Comparison of ENCODE assay signal across 2 cellular contexts in genomic region chr10:71396714-71397339, GRCh38.
TF ChIP-seq lines count a peak whose summit lies in the region.

Gene CDH23, plus strand, starts transcription at chr10:71396920. Its CDS starts 42,912 bp downstream, at chr10:71439832.

TF ChIP-seq in liver, 16 proteins besides CTCF, POLR2A, EP300 and RAD21:
- TF ChIP-seq JUND (IDR thresholded peaks at IDR 0.05) (no peak), TAF1 (conservative IDR thresholded peaks at IDR 0.05) (no peak), NR2F2 (IDR thresholded peaks at IDR 0.05) (no peak), ZBTB33 (IDR thresholded peaks at IDR 0.05) (no peak), RXRA (IDR thresholded peaks at IDR 0.05) (no peak), GABPA (IDR thresholded peaks at IDR 0.05 in 1 of 2, conservative IDR thresholded peaks at IDR 0.05 in 1 of 2) (no peak), HNF4G (IDR thresholded peaks at IDR 0.05) (no peak), EGR1 (IDR thresholded peaks at IDR 0.05; ENCODE audit: low read depth in 2 of 2) (no peak)
- TF ChIP-seq, protein P1, sequence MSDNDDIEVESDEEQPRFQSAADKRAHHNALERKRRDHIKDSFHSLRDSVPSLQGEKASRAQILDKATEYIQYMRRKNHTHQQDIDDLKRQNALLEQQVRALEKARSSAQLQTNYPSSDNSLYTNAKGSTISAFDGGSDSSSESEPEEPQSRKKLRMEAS (IDR thresholded peaks at IDR 0.05): no peak
TF ChIP-seq in liver: peak in this region for 0.

TF ChIP-seq in HepG2, 621 proteins besides CTCF, POLR2A, EP300 and RAD21:
- TF ChIP-seq ZNF205 (CRISPR knock-in tag; IDR thresholded peaks at IDR 0.05) (no peak), RCOR2 (CRISPR knock-in tag; IDR thresholded peaks at IDR 0.05) (no peak), YEATS4 (CRISPR knock-in tag; IDR thresholded peaks at IDR 0.05; ENCODE audit: borderline replicate concordance) (no peak)
